ENCODE assay signal across 1 cellular context in the genomic region with DNA sequence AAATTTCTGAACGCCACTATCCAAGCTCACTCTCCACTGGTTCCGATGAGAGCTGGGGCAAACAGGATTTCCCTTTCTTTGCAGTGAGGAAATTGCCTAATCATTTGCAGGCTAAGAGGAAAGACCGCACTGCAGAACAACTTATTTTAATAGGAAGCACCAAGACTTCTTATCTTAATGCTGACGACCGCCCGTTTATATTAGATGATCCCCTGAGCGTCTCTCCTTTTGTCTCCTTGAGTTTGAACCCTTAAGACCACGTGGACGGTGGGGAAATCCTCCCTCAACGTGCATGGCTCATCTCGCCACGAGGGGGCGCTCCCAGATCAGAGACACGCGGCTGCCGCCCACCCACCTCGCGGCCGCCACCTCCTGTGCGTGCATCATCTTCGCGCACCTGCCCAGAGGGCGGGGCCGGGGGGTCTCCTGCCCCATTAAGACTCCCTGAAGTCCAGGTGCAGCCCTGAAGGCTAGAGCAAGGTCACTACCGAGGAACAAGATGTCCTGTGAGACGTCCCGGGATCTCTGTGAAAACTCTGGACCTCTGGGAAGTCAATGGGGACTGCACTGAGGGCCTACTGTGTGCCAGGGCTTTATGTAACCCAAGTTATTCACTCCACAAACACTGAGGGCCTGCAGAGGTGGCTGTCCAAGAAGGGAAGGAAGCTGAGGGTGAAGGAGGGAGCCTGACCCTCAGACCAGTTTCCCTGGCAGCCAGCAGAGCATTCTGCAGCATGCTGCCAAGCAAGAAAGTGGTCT.
A peak's percentile ranks its signal among the peaks of the same experiment; 100 is the strongest.
TF ChIP-seq lines count a peak whose summit lies in the region.

No MANE protein-coding gene starts in this region.

TF ChIP-seq in IMR-90, 13 proteins besides CTCF, POLR2A, EP300 and RAD21:
- TF ChIP-seq FOS (IDR thresholded peaks at IDR 0.05; ENCODE audit: low read depth, low read length) (no peak), MAZ (IDR thresholded peaks at IDR 0.05; ENCODE audit: borderline replicate concordance, low read depth, low read length) (no peak), BHLHE40 (IDR thresholded peaks at IDR 0.05; ENCODE audit: low read depth, low read length) (no peak), CEBPB (IDR thresholded peaks at IDR 0.05; ENCODE audit: low read depth, low read length) (peak; percentile 48; the same call in 1 of the 2 replicates), SMC3 (IDR thresholded peaks at IDR 0.05; ENCODE audit: low read depth, low read length) (peak; percentile 79), CHD1 (IDR thresholded peaks at IDR 0.05; ENCODE audit: low read depth, low read length) (no peak), MXI1 (IDR thresholded peaks at IDR 0.05; ENCODE audit: borderline replicate concordance, low read depth, low read length) (0 out of 2 replicates have a peak, but pooled peaks have one; percentile 29)
- TF ChIP-seq, protein P1, sequence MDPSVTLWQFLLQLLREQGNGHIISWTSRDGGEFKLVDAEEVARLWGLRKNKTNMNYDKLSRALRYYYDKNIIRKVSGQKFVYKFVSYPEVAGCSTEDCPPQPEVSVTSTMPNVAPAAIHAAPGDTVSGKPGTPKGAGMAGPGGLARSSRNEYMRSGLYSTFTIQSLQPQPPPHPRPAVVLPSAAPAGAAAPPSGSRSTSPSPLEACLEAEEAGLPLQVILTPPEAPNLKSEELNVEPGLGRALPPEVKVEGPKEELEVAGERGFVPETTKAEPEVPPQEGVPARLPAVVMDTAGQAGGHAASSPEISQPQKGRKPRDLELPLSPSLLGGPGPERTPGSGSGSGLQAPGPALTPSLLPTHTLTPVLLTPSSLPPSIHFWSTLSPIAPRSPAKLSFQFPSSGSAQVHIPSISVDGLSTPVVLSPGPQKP (IDR thresholded peaks at IDR 0.05; ENCODE audit: borderline replicate concordance, low read depth, low read length), result no peak
- TF ChIP-seq, protein P2, sequence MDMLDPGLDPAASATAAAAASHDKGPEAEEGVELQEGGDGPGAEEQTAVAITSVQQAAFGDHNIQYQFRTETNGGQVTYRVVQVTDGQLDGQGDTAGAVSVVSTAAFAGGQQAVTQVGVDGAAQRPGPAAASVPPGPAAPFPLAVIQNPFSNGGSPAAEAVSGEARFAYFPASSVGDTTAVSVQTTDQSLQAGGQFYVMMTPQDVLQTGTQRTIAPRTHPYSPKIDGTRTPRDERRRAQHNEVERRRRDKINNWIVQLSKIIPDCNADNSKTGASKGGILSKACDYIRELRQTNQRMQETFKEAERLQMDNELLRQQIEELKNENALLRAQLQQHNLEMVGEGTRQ (IDR thresholded peaks at IDR 0.05; ENCODE audit: low read depth, low read length), result peak; percentile 74
